ENCODE assay signal across 20 cellular contexts in the genomic region with DNA sequence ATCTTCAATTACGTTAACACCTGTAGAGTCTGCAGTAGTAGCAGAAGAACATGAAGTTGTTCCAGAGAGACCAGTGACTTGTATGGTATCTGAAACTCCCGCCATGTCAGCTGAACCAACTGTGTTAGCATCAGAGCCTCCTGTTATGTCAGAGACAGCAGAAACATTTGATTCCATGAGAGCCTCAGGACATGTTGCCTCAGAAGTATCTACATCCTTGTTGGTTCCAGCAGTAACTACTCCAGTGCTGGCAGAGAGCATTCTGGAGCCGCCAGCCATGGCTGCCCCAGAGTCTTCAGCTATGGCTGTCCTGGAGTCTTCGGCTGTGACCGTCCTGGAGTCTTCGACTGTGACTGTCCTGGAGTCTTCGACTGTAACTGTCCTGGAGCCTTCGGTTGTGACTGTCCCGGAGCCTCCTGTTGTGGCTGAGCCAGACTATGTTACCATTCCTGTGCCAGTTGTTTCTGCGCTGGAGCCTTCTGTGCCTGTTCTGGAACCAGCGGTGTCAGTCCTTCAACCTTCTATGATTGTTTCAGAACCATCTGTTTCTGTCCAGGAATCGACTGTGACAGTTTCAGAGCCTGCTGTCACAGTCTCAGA. TPM values are rescaled to one million over a fixed set of nuclear protein-coding genes. Genes with fewer than 3 reads are reported as not detected.
DNase-seq lines count a peak whose midpoint lies in the region; ATAC-seq, FAIRE-seq and TF ChIP-seq lines count a peak whose summit lies in the region.
"Had no signal": no experiment of that assay in that cellular context is flagged by ENCODE, and none has a peak within 500 bp of the region (broad histone marks: within the 10 kb centered on the region; RNA-seq: fewer than 3 reads in every experiment).

No MANE protein-coding gene starts in this region.

- H3K9me3 Mint-ChIP-seq in activated CD8-positive, alpha-beta T cell treated with anti-CD3 and anti-CD28 coated beads, Interleukin-2, amount 10 ng/mL, durations not matched to agents 7 days and 5 days (ENCODE audit: insufficient read depth) = no peaks in the 10 kb centered on the region
- H3K9me3 Mint-ChIP-seq in activated CD8-positive, alpha-beta T cell treated with anti-CD3 and anti-CD28 coated beads for 36 hours = no peaks in the 10 kb centered on the region
- no peaks in the 10 kb centered on the region for H3K9me3 Mint-ChIP-seq in activated naive CD4-positive, alpha-beta T cell treated with anti-CD3 and anti-CD28 coated beads, Interleukin-2, amount 10 ng/mL, durations not matched to agents 7 days and 5 days

- no peak overlapping the region for H3K4me3 ChIP-seq in Panc1 (ENCODE audit: low read depth in 2 of 2, low read length in 2 of 2)
- H3K4me3 ChIP-seq in endothelial cell of umbilical vein (replicated peaks in 1 of 3; ENCODE audit: insufficient read depth in 1 of 3, low read depth in 1 of 3, low read length in 3 of 3) = no peak overlapping the region
- H3K4me3 ChIP-seq in upper lobe of right lung = no peak overlapping the region
- H3K4me3 ChIP-seq: BLaER1, HAP-1 had no signal

- no peak for DNase-seq in activated CD8-positive, alpha-beta T cell treated with anti-CD3 and anti-CD28 coated beads, Interleukin-2, amount 10 ng/mL, durations not matched to agents 7 days and 5 days
- no peak for DNase-seq in activated CD8-positive, alpha-beta T cell treated with anti-CD3 and anti-CD28 coated beads for 36 hours
- DNase-seq in Panc1 (ENCODE audit: low read depth, low spot score) (no peak), endothelial cell of umbilical vein (ENCODE audit: low read depth, low spot score) (no peak), upper lobe of right lung (no peak), T-helper 1 cell (no peak)
- DNase-seq in activated naive CD4-positive, alpha-beta T cell treated with anti-CD3 and anti-CD28 coated beads, Interleukin-2, amount 10 ng/mL, durations not matched to agents 7 days and 5 days = no peak
- DNase-seq: 8988T, DMS 273 treated with DMSO at 0.1 percent for 48 hours, KG1, MM.1S, NCI-H187 treated with DMSO at 0.1 percent for 48 hours, NCI-H446, NCI-H748 treated with DMSO at 0.1 percent for 48 hours, SIG-M5 had no signal

- intact Hi-C loops in activated CD8-positive, alpha-beta T cell treated with anti-CD3 and anti-CD28 coated beads for 36 hours (cut with micrococcal nuclease) = no loop called here
- intact Hi-C loops in Panc1 (cut with micrococcal nuclease; ENCODE audit: unreplicated experiment) (no loop called here), endothelial cell of umbilical vein (cut with micrococcal nuclease) (no loop called here), upper lobe of right lung (cut with DNase I) (no loop called here)

- POLR2A ChIA-PET in activated CD8-positive, alpha-beta T cell treated with anti-CD3 and anti-CD28 coated beads, Interleukin-2, amount 10 ng/mL, durations not matched to agents 7 days and 5 days (lab: Charles Lee) = interaction anchor here (1.6 kb wide), 1 partner anchor 42 kb away, joined by 4 read pairs; no protein-coding TSS in a partner anchor
- POLR2A ChIA-PET in activated CD8-positive, alpha-beta T cell treated with anti-CD3 and anti-CD28 coated beads for 36 hours (lab: Charles Lee) = interaction anchor here (1.4 to 2.6 kb wide), 2 partner anchors 11 to 13 kb away, joined by 6 to 32 read pairs; partner anchors contain the start of genes GART and SON
- POLR2A ChIA-PET in Panc1 (lab: Charles Lee) = no interaction called here
- POLR2A ChIA-PET in endothelial cell of umbilical vein (lab: Charles Lee) = no interaction called here

- peaks cover 98% of the 10 kb centered on the region for H3K79me2 ChIP-seq in endothelial cell of umbilical vein (ENCODE audit: control insufficient read depth, insufficient read depth, low read length)

- peaks cover 88% of the 10 kb centered on the region for H3K36me3 Mint-ChIP-seq in activated CD8-positive, alpha-beta T cell treated with anti-CD3 and anti-CD28 coated beads, Interleukin-2, amount 10 ng/mL, durations not matched to agents 7 days and 5 days (ENCODE audit: low read depth)
- H3K36me3 Mint-ChIP-seq in activated CD8-positive, alpha-beta T cell treated with anti-CD3 and anti-CD28 coated beads for 36 hours (ENCODE audit: low read depth) = peaks cover 83% of the 10 kb centered on the region
- peaks cover 81% of the 10 kb centered on the region for H3K36me3 Mint-ChIP-seq in activated naive CD4-positive, alpha-beta T cell treated with anti-CD3 and anti-CD28 coated beads, Interleukin-2, amount 10 ng/mL, durations not matched to agents 7 days and 5 days

- H3K27me3 Mint-ChIP-seq in activated CD8-positive, alpha-beta T cell treated with anti-CD3 and anti-CD28 coated beads, Interleukin-2, amount 10 ng/mL, durations not matched to agents 7 days and 5 days (ENCODE audit: low read depth) = no peaks in the 10 kb centered on the region
- no peaks in the 10 kb centered on the region for H3K27me3 Mint-ChIP-seq in activated CD8-positive, alpha-beta T cell treated with anti-CD3 and anti-CD28 coated beads for 36 hours
- no peaks in the 10 kb centered on the region for H3K27me3 Mint-ChIP-seq in activated naive CD4-positive, alpha-beta T cell treated with anti-CD3 and anti-CD28 coated beads, Interleukin-2, amount 10 ng/mL, durations not matched to agents 7 days and 5 days

- H3K36me3 ChIP-seq in Panc1 (ENCODE audit: control insufficient read depth, insufficient read depth, low read length) = peaks cover 55% of the 10 kb centered on the region
- peaks cover 46 to 66% of the 10 kb centered on the region in 2 experiments for H3K36me3 ChIP-seq in endothelial cell of umbilical vein (ENCODE audit: control insufficient read depth in 2 of 2, extremely low read depth in 1 of 2, insufficient read depth in 2 of 2, low read length in 2 of 2)
- H3K36me3 ChIP-seq in upper lobe of right lung = peaks cover 98% of the 10 kb centered on the region

- ATAC-seq in activated CD8-positive, alpha-beta T cell treated with anti-CD3 and anti-CD28 coated beads, Interleukin-2, amount 10 ng/mL, durations not matched to agents 7 days and 5 days = peak; percentile 5
- no peak for ATAC-seq in activated CD8-positive, alpha-beta T cell treated with anti-CD3 and anti-CD28 coated beads for 36 hours
- ATAC-seq in Panc1 = peak; percentile 40; the same call in 1 of the 2 replicates
- ATAC-seq in upper lobe of right lung = peak; percentile 21
- ATAC-seq in HG03565 (IDR thresholded peaks at IDR 0.05; ENCODE audit: unreplicated experiment) = no peak

- H3K4me3 Mint-ChIP-seq in activated CD8-positive, alpha-beta T cell treated with anti-CD3 and anti-CD28 coated beads, Interleukin-2, amount 10 ng/mL, durations not matched to agents 7 days and 5 days = no peak overlapping the region
- no peak overlapping the region for H3K4me3 Mint-ChIP-seq in activated CD8-positive, alpha-beta T cell treated with anti-CD3 and anti-CD28 coated beads for 36 hours
- no peak overlapping the region for H3K4me3 Mint-ChIP-seq in activated naive CD4-positive, alpha-beta T cell treated with anti-CD3 and anti-CD28 coated beads, Interleukin-2, amount 10 ng/mL, durations not matched to agents 7 days and 5 days

- H3K4me2 ChIP-seq in endothelial cell of umbilical vein (ENCODE audit: insufficient read depth, low read length) = no peak overlapping the region
- H3K4me2 ChIP-seq: BLaER1 had no signal

- BruUV-seq in Panc1 (replicated peaks; lab: Mats Ljungman, UMichigan) (no TSS peak), endothelial cell of umbilical vein (replicated peaks; lab: Mats Ljungman, UMichigan) (no TSS peak)

- H4K20me1 ChIP-seq in endothelial cell of umbilical vein (replicated peaks; ENCODE audit: control insufficient read depth, extremely low read depth, insufficient read depth, low read length) = peaks cover 20% of the 10 kb centered on the region

- CTCF ChIA-PET in activated CD8-positive, alpha-beta T cell treated with anti-CD3 and anti-CD28 coated beads, Interleukin-2, amount 10 ng/mL, durations not matched to agents 7 days and 5 days (lab: Charles Lee) = no interaction called here
- CTCF ChIA-PET in activated CD8-positive, alpha-beta T cell treated with anti-CD3 and anti-CD28 coated beads for 36 hours (lab: Charles Lee) = interaction anchor here (0.6 to 2.0 kb wide), 2 partner anchors 53 to 213 kb away, joined by 4 to 5 read pairs; no protein-coding TSS in a partner anchor
- CTCF ChIA-PET in Panc1 (lab: Charles Lee) (no interaction called here), endothelial cell of umbilical vein (lab: Charles Lee) (no interaction called here)
- CTCF ChIA-PET in activated naive CD4-positive, alpha-beta T cell treated with anti-CD3 and anti-CD28 coated beads, Interleukin-2, amount 10 ng/mL, durations not matched to agents 7 days and 5 days (lab: Charles Lee) = no interaction called here

- no peaks in the 10 kb centered on the region for H3K9me1 ChIP-seq in endothelial cell of umbilical vein (replicated peaks; ENCODE audit: control insufficient read depth, extremely low read depth, insufficient read depth, low read length)

- no peaks in the 10 kb centered on the region for H3K27me3 ChIP-seq in Panc1 (ENCODE audit: control insufficient read depth, insufficient read depth, low read length)
- no peaks in the 10 kb centered on the region for H3K27me3 ChIP-seq in endothelial cell of umbilical vein (ENCODE audit: control insufficient read depth in 2 of 2, insufficient read depth in 2 of 2, low read length in 2 of 2)
- H3K27me3 ChIP-seq in upper lobe of right lung = no peaks in the 10 kb centered on the region
- H3K27me3 ChIP-seq: BLaER1 had no signal

- TF ChIP-seq CTCF in activated CD8-positive, alpha-beta T cell treated with anti-CD3 and anti-CD28 coated beads for 36 hours (IDR thresholded peaks at IDR 0.05) = no peak
- TF ChIP-seq CTCF in Panc1 (IDR thresholded peaks at IDR 0.05) = no peak
- TF ChIP-seq CTCF in endothelial cell of umbilical vein (IDR thresholded peaks at IDR 0.05; ENCODE audit: extremely low read depth in 1 of 2, insufficient read depth in 1 of 2, low read depth in 1 of 2, low read length in 2 of 2) = no peak
- no peak for TF ChIP-seq CTCF in upper lobe of right lung (IDR thresholded peaks at IDR 0.05)

- H3K27ac Mint-ChIP-seq in activated CD8-positive, alpha-beta T cell treated with anti-CD3 and anti-CD28 coated beads, Interleukin-2, amount 10 ng/mL, durations not matched to agents 7 days and 5 days = no peak overlapping the region
- no peak overlapping the region for H3K27ac Mint-ChIP-seq in activated CD8-positive, alpha-beta T cell treated with anti-CD3 and anti-CD28 coated beads for 36 hours
- no peak overlapping the region for H3K27ac Mint-ChIP-seq in activated naive CD4-positive, alpha-beta T cell treated with anti-CD3 and anti-CD28 coated beads, Interleukin-2, amount 10 ng/mL, durations not matched to agents 7 days and 5 days

- in situ Hi-C loops in Panc1 (cut with HindIII; ENCODE audit: low pct_unique_long_range_greater_than_20kb, low sequenced_read_pairs) = no loop called here

- H3K4me1 Mint-ChIP-seq in activated CD8-positive, alpha-beta T cell treated with anti-CD3 and anti-CD28 coated beads, Interleukin-2, amount 10 ng/mL, durations not matched to agents 7 days and 5 days (ENCODE audit: low read depth) = peaks cover 39% of the 10 kb centered on the region
- H3K4me1 Mint-ChIP-seq in activated CD8-positive, alpha-beta T cell treated with anti-CD3 and anti-CD28 coated beads for 36 hours (ENCODE audit: low read depth) = peaks cover 54% of the 10 kb centered on the region
- peaks cover 41% of the 10 kb centered on the region for H3K4me1 Mint-ChIP-seq in activated naive CD4-positive, alpha-beta T cell treated with anti-CD3 and anti-CD28 coated beads, Interleukin-2, amount 10 ng/mL, durations not matched to agents 7 days and 5 days

- H3K27ac ChIP-seq in Panc1 (ENCODE audit: low read length) = no peak overlapping the region
- no peak overlapping the region for H3K27ac ChIP-seq in endothelial cell of umbilical vein (ENCODE audit: insufficient read depth, low read depth, low read length)
- H3K27ac ChIP-seq in upper lobe of right lung = no peak overlapping the region
- H3K27ac ChIP-seq: BLaER1, HL-60 had no signal

- no peak overlapping the region for H2AFZ ChIP-seq in endothelial cell of umbilical vein (ENCODE audit: low read depth, low read length)

- no peak for FAIRE-seq in endothelial cell of umbilical vein (lab: Jason Lieb, UNC)
- FAIRE-seq: RCC 7860 had no signal

- peak; percentile 11 for TF ChIP-seq POLR2A in endothelial cell of umbilical vein (IDR thresholded peaks at IDR 0.05; ENCODE audit: low read depth, low read length)

- H3K4me1 ChIP-seq in Panc1 (ENCODE audit: control insufficient read depth, insufficient read depth, low read length) = no peaks in the 10 kb centered on the region
- H3K4me1 ChIP-seq in endothelial cell of umbilical vein (ENCODE audit: control insufficient read depth, extremely low read depth, insufficient read depth, low read length) = no peaks in the 10 kb centered on the region
- peaks cover 12% of the 10 kb centered on the region for H3K4me1 ChIP-seq in upper lobe of right lung
- H3K4me1 ChIP-seq: BLaER1, HAP-1 had no signal

- H3K9me3 ChIP-seq in Panc1 (ENCODE audit: control insufficient read depth, insufficient read depth, low read depth, low read length) (no peaks in the 10 kb centered on the region), endothelial cell of umbilical vein (replicated peaks; ENCODE audit: control insufficient read depth, insufficient read depth, low read length) (no peaks in the 10 kb centered on the region), upper lobe of right lung (no peaks in the 10 kb centered on the region)
- H3K9me3 ChIP-seq: BLaER1, HAP-1 had no signal

- dilution Hi-C loops in endothelial cell of umbilical vein (cut with MboI; ENCODE audit: extremely low pct_ligation_motif_present, low sequenced_read_pairs) = no loop called here

- no peak overlapping the region for H3K9ac ChIP-seq in endothelial cell of umbilical vein (replicated peaks; ENCODE audit: extremely low read depth, insufficient read depth, low read length)
- H3K9ac ChIP-seq: BLaER1 had no signal

RNA-seq across cellular contexts. Expression of gene SON, which starts 10.3 kb away (rescaled TPM):
- 100 to 1,000 TPM; 284 to 285 TPM for total RNA-seq in activated CD8-positive, alpha-beta T cell treated with anti-CD3 and anti-CD28 coated beads, Interleukin-2, amount 10 ng/mL, durations not matched to agents 7 days and 5 days
- total RNA-seq in activated CD8-positive, alpha-beta T cell treated with anti-CD3 and anti-CD28 coated beads for 36 hours = 100 to 1,000 TPM; 267 to 276 TPM
- total RNA-seq in Panc1 (2021; ENCODE audit: unreplicated experiment) (183 TPM), endothelial cell of umbilical vein (297 and 304 TPM in 2 replicates), upper lobe of right lung (320 TPM)
- polyA plus RNA-seq in Panc1 (2012; ENCODE audit: insufficient read length) = 58.4 TPM
- polyA plus RNA-seq in endothelial cell of umbilical vein = 83.1 and 107 TPM in 2 replicates
- 47.6 and 52.7 TPM in 2 replicates for polyA plus RNA-seq in endothelial cell of umbilical vein (2011; cell fraction: cytosol; rRNA removed)
- 456 and 544 TPM in 2 replicates for polyA plus RNA-seq in endothelial cell of umbilical vein (2011; cell fraction: nucleus; rRNA removed)
- 158 and 190 TPM in 2 replicates for polyA plus RNA-seq in endothelial cell of umbilical vein (2012)
- polyA minus RNA-seq in endothelial cell of umbilical vein = 254 and 262 TPM in 2 replicates
- polyA minus RNA-seq in endothelial cell of umbilical vein (2011; cell fraction: cytosol; rRNA and poly(A)+ RNA removed) = 76.7 TPM
- polyA minus RNA-seq in endothelial cell of umbilical vein (2011; cell fraction: nucleus; rRNA and poly(A)+ RNA removed) = 240 and 348 TPM in 2 replicates

RNA-seq across cellular contexts. Expression of gene GART, which starts 11.2 kb away (rescaled TPM):
- 100 to 1,000 TPM; 138 to 147 TPM for total RNA-seq in activated CD8-positive, alpha-beta T cell treated with anti-CD3 and anti-CD28 coated beads, Interleukin-2, amount 10 ng/mL, durations not matched to agents 7 days and 5 days
- 100 to 1,000 TPM; 224 to 232 TPM for total RNA-seq in activated CD8-positive, alpha-beta T cell treated with anti-CD3 and anti-CD28 coated beads for 36 hours
- total RNA-seq in Panc1 (2021; ENCODE audit: unreplicated experiment) (132 TPM), endothelial cell of umbilical vein (98.7 and 112 TPM in 2 replicates), upper lobe of right lung (55.8 TPM)
- 67.4 TPM for polyA plus RNA-seq in Panc1 (2012; ENCODE audit: insufficient read length)
- polyA plus RNA-seq in endothelial cell of umbilical vein = 8.7 and 12.0 TPM in 2 replicates
- polyA plus RNA-seq in endothelial cell of umbilical vein (2011; cell fraction: cytosol; rRNA removed) = 15.4 and 15.5 TPM in 2 replicates
- polyA plus RNA-seq in endothelial cell of umbilical vein (2011; cell fraction: nucleus; rRNA removed) = 46.0 and 55.9 TPM in 2 replicates
- polyA plus RNA-seq in endothelial cell of umbilical vein (2012) = 49.0 and 70.0 TPM in 2 replicates
- polyA minus RNA-seq in endothelial cell of umbilical vein = 23.7 and 35.1 TPM in 2 replicates
- 43.5 TPM for polyA minus RNA-seq in endothelial cell of umbilical vein (2011; cell fraction: cytosol; rRNA and poly(A)+ RNA removed)
- 24.8 and 40.1 TPM in 2 replicates for polyA minus RNA-seq in endothelial cell of umbilical vein (2011; cell fraction: nucleus; rRNA and poly(A)+ RNA removed)

RNA-seq across cellular contexts. Expression of gene DONSON, which starts 35.4 kb away (rescaled TPM):
- 10 to 100 TPM; 43.3 to 44.1 TPM for total RNA-seq in activated CD8-positive, alpha-beta T cell treated with anti-CD3 and anti-CD28 coated beads, Interleukin-2, amount 10 ng/mL, durations not matched to agents 7 days and 5 days
- total RNA-seq in activated CD8-positive, alpha-beta T cell treated with anti-CD3 and anti-CD28 coated beads for 36 hours = 10 to 100 TPM; 36.8 to 41.5 TPM
- total RNA-seq in Panc1 (2021; ENCODE audit: unreplicated experiment) = 21.9 TPM
- polyA plus RNA-seq in Panc1 (2012; ENCODE audit: insufficient read length) = 11.0 TPM
- total RNA-seq in endothelial cell of umbilical vein = 25.7 and 29.4 TPM in 2 replicates
- polyA plus RNA-seq in endothelial cell of umbilical vein = 12.1 and 14.3 TPM in 2 replicates
- 18.1 and 20.0 TPM in 2 replicates for polyA plus RNA-seq in endothelial cell of umbilical vein (2011; cell fraction: cytosol; rRNA removed)
- polyA plus RNA-seq in endothelial cell of umbilical vein (2011; cell fraction: nucleus; rRNA removed) = 37.8 and 43.0 TPM in 2 replicates
- 27.2 and 37.2 TPM in 2 replicates for polyA plus RNA-seq in endothelial cell of umbilical vein (2012)
- polyA minus RNA-seq in endothelial cell of umbilical vein = 16.0 and 22.1 TPM in 2 replicates
- 25.2 TPM for polyA minus RNA-seq in endothelial cell of umbilical vein (2011; cell fraction: cytosol; rRNA and poly(A)+ RNA removed)
- polyA minus RNA-seq in endothelial cell of umbilical vein (2011; cell fraction: nucleus; rRNA and poly(A)+ RNA removed) = 16.2 and 28.9 TPM in 2 replicates
- 4.4 TPM for total RNA-seq in upper lobe of right lung

Comparison
In these comparisons a context has a peak if more than half of its experiments do, and no peak if none do; other contexts are left out.
1. ATAC-seq: peak in activated CD8-positive, alpha-beta T cell treated with anti-CD3 and anti-CD28 coated beads, Interleukin-2, amount 10 ng/mL, durations not matched to agents 7 days and 5 days (single experiment), Panc1 (single experiment) and upper lobe of right lung (single experiment); none in activated CD8-positive, alpha-beta T cell treated with anti-CD3 and anti-CD28 coated beads for 36 hours (single experiment) and HG03565 (single experiment).
2. POLR2A ChIA-PET loops: an anchor here in activated CD8-positive, alpha-beta T cell treated with anti-CD3 and anti-CD28 coated beads, Interleukin-2, amount 10 ng/mL, durations not matched to agents 7 days and 5 days (1.6 kb wide) and activated CD8-positive, alpha-beta T cell treated with anti-CD3 and anti-CD28 coated beads for 36 hours (1.4 to 2.6 kb wide); none called in Panc1 and endothelial cell of umbilical vein.